Comparison of ENCODE assay signal across 13 cellular contexts in genomic region chr15:98669638-98670037, GRCh38. TPM values are rescaled to one million over a fixed set of nuclear protein-coding genes. Genes with fewer than 3 reads are reported as not detected.
A peak's percentile ranks its signal among the peaks of the same experiment; 100 is the strongest.
DNase-seq lines count a peak whose midpoint lies in the region; ATAC-seq, FAIRE-seq and TF ChIP-seq lines count a peak whose summit lies in the region.
"Had no signal": no experiment of that assay in that cellular context is flagged by ENCODE, and none has a peak within 500 bp of the region (broad histone marks: within the 10 kb centered on the region; RNA-seq: fewer than 3 reads in every experiment).

No MANE protein-coding gene starts in this region.

- H3K4me3 ChIP-seq in left ventricle myocardium inferior (no peak overlapping the region), adipocyte (ENCODE audit: low read length) (no peak overlapping the region), hepatocyte (no peak overlapping the region)

- H3K4me3 Mint-ChIP-seq in type B pancreatic cell, result peak overlapping the region; percentile 4
- H3K4me3 Mint-ChIP-seq: stimulated activated naive B cell treated with anti-CD40 and anti-IgM and Interleukin-4, amounts not matched to agents 10 μg/mL and 1 μg/mL and 100 μg/mL, for 72 hours had no signal

- H3K36me3 Mint-ChIP-seq in type B pancreatic cell, result peaks cover 13% of the 10 kb centered on the region
- H3K36me3 Mint-ChIP-seq: stimulated activated naive B cell treated with anti-CD40 and anti-IgM and Interleukin-4, amounts not matched to agents 10 μg/mL and 1 μg/mL and 100 μg/mL, for 72 hours had no signal

- H3K79me2 ChIP-seq in hepatocyte, result peaks cover 94% of the 10 kb centered on the region

- peak overlapping the region; percentile 66 for H3K9ac ChIP-seq in adipocyte (ENCODE audit: low read length)

- H3K27ac Mint-ChIP-seq in type B pancreatic cell, result peak overlapping the region; percentile 90
- H3K27ac Mint-ChIP-seq: stimulated activated naive B cell treated with anti-CD40 and anti-IgM and Interleukin-4, amounts not matched to agents 10 μg/mL and 1 μg/mL and 100 μg/mL, for 72 hours had no signal

- intact Hi-C loops in left ventricle myocardium inferior (cut with micrococcal nuclease), result no loop called here
- intact Hi-C loops in cardiac septum (cut with DNase I), result loop anchor here (10.0 kb wide), 1 partner anchor 55 kb away; no protein-coding TSS in a partner anchor

- H3K27me3 Mint-ChIP-seq in type B pancreatic cell, result no peaks in the 10 kb centered on the region
- H3K27me3 Mint-ChIP-seq: stimulated activated naive B cell treated with anti-CD40 and anti-IgM and Interleukin-4, amounts not matched to agents 10 μg/mL and 1 μg/mL and 100 μg/mL, for 72 hours had no signal

- no peak overlapping the region for H2AFZ ChIP-seq in hepatocyte

- H3K36me3 ChIP-seq in left ventricle myocardium inferior, result no peaks in the 10 kb centered on the region
- no peaks in the 10 kb centered on the region for H3K36me3 ChIP-seq in adipocyte (ENCODE audit: control insufficient read depth, insufficient read depth, low read length, severe bottlenecking)
- H3K36me3 ChIP-seq in hepatocyte (replicated peaks; ENCODE audit: insufficient read depth, low read depth), result no peaks in the 10 kb centered on the region

- no peak overlapping the region for H3K4me2 ChIP-seq in hepatocyte

- peak overlapping the region; percentile 80 for H3K27ac ChIP-seq in left ventricle myocardium inferior (replicated peaks)
- H3K27ac ChIP-seq in hepatocyte, result peak overlapping the region; percentile 47

- WGBS in hepatocyte (ENCODE audit: low lambda C conversion rate, missing lambda C conversion rate), result 84% methylated on average over 7 of the region's 7 CpGs

- no peaks in the 10 kb centered on the region for H3K9me3 ChIP-seq in left ventricle myocardium inferior (replicated peaks)
- H3K9me3 ChIP-seq in adipocyte (ENCODE audit: control insufficient read depth, low read length), result no peaks in the 10 kb centered on the region
- H3K9me3 ChIP-seq in hepatocyte (ENCODE audit: low read depth), result no peaks in the 10 kb centered on the region

- H3K9me2 ChIP-seq in hepatocyte (replicated peaks; ENCODE audit: insufficient read depth), result no peaks in the 10 kb centered on the region

- FAIRE-seq in H54 (lab: Jason Lieb, UNC), result no peak
- FAIRE-seq: GM19239 had no signal

- H3K4me1 Mint-ChIP-seq in type B pancreatic cell (ENCODE audit: unreplicated experiment), result peaks cover 63% of the 10 kb centered on the region

- TF ChIP-seq CTCF in left ventricle myocardium inferior (IDR thresholded peaks at IDR 0.05; ENCODE audit: borderline replicate concordance) (no peak), hepatocyte (IDR thresholded peaks at IDR 0.05; ENCODE audit: poor library complexity) (no peak), type B pancreatic cell (conservative IDR thresholded peaks at IDR 0.05) (no peak)

- ATAC-seq in GM21786 (IDR thresholded peaks at IDR 0.05; ENCODE audit: unreplicated experiment) (no peak), GM18502 (IDR thresholded peaks at IDR 0.05; ENCODE audit: poor library complexity, unreplicated experiment) (no peak)

- H3K9me3 Mint-ChIP-seq in type B pancreatic cell, result no peaks in the 10 kb centered on the region
- H3K9me3 Mint-ChIP-seq: stimulated activated naive B cell treated with anti-CD40 and anti-IgM and Interleukin-4, amounts not matched to agents 10 μg/mL and 1 μg/mL and 100 μg/mL, for 72 hours had no signal

- H3K27me3 ChIP-seq in left ventricle myocardium inferior (ENCODE audit: low read depth), result no peaks in the 10 kb centered on the region
- H3K27me3 ChIP-seq in adipocyte (replicated peaks; ENCODE audit: control insufficient read depth, insufficient read depth, low read length), result no peaks in the 10 kb centered on the region
- no peaks in the 10 kb centered on the region for H3K27me3 ChIP-seq in hepatocyte

- TF ChIP-seq POLR2A in H54 (IDR thresholded peaks at IDR 0.05; ENCODE audit: low read depth, low read length), result no peak

- peaks cover 25% of the 10 kb centered on the region for H4K20me1 ChIP-seq in hepatocyte (ENCODE audit: insufficient read depth, poor library complexity, severe bottlenecking)

- H3K4me1 ChIP-seq in left ventricle myocardium inferior (peaks cover 100% of the 10 kb centered on the region), adipocyte (ENCODE audit: control insufficient read depth, insufficient read depth, low read length) (peaks cover 36% of the 10 kb centered on the region), hepatocyte (ENCODE audit: insufficient read depth) (peaks cover 60% of the 10 kb centered on the region)

- DNase-seq in left ventricle myocardium inferior, result no peak
- DNase-seq in cardiac septum (ENCODE audit: low spot score), result no peak
- DNase-seq in adipocyte (ENCODE audit: low read depth), result no peak
- no peak for DNase-seq in hepatocyte (ENCODE audit: low spot score)
- DNase-seq in type B pancreatic cell (ENCODE audit: extremely low spot score, unreplicated experiment), result no peak
- DNase-seq in H54 (ENCODE audit: insufficient read length, low spot score), result no peak
- DNase-seq: AML-193; effector CD4-positive, alpha-beta T cell; OCI-M1; stimulated activated naive B cell treated with anti-CD40 and anti-IgM and Interleukin-4, amounts not matched to agents 10 μg/mL and 1 μg/mL and 100 μg/mL, for 72 hours had no signal

RNA-seq across cellular contexts. Expression of gene IGF1R, which starts 21.3 kb away (rescaled TPM):
- total RNA-seq in left ventricle myocardium inferior, result 37.2 TPM
- total RNA-seq in cardiac septum, result 57.2 TPM
- total RNA-seq in hepatocyte, result 21.7 and 42.9 TPM in 2 replicates
- polyA plus RNA-seq in hepatocyte, result 10.8 and 14.4 TPM in 2 replicates
- total RNA-seq in type B pancreatic cell (ENCODE audit: low replicate concordance), result 66.9 and 87.1 TPM in 2 replicates
